7 cellular contexts compared by ENCODE assay signal in the genomic region with DNA sequence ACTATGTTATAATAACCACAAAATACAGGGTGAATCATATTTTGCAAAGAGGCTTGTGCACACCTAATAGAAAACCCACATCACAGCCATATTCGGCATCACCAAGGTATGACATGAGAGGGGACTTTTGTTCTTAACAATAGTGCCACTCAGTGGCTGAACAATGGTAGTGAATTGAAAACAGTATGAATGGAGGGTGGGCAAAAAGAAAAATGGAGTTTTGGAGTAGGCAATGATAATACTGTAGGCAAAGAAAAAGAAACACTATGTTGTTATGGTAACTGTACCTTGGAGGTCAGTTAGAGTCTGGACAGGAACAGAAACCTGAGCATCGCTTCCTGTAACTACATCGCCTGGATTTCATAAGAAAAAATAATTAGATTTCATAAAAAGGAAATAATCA.
DNase-seq lines count a peak whose midpoint lies in the region; ATAC-seq and TF ChIP-seq lines count a peak whose summit lies in the region.

No MANE protein-coding gene starts in this region.

- no peaks in the 10 kb centered on the region for H3K36me3 ChIP-seq in prostate gland

- intact Hi-C loops in prostate gland (cut with DNase I), result loop anchor here (5.0 to 10.0 kb wide), 3 partner anchors 199 to 631 kb away; a partner anchor contains a TSS

- H3K4me3 ChIP-seq in prostate gland, result no peak overlapping the region

- ATAC-seq in GM19463 (IDR thresholded peaks at IDR 0.05; ENCODE audit: unreplicated experiment), result peak; percentile 90
- peak; percentile 84 for ATAC-seq in HG03460 (IDR thresholded peaks at IDR 0.05; ENCODE audit: unreplicated experiment)

- TF ChIP-seq POLR2A in prostate gland (IDR thresholded peaks at IDR 0.05), result no peak

- H3K27me3 ChIP-seq in prostate gland (replicated peaks; ENCODE audit: insufficient read depth), result no peaks in the 10 kb centered on the region

- 56% methylated on average over 3 of the region's 3 CpGs for WGBS in prostate gland

- no peaks in the 10 kb centered on the region for H3K9me3 ChIP-seq in prostate gland

- TF ChIP-seq CTCF in prostate gland (IDR thresholded peaks at IDR 0.05), result peak in 3 of 4 experiments; percentile 35 to 61 (median 51)

- peak; percentile 65 for DNase-seq in EH (ENCODE audit: low read depth)
- peak; percentile 41 to 69 for DNase-seq in NOMO-1 (lab: John Stamatoyannopoulos, UW; ENCODE audit: unreplicated experiment in 2 of 2)
- DNase-seq in activated gamma-delta T cell treated with anti-CD3 and anti-CD28 coated beads, Interleukin-2, amount 50 U/mL, for 16 hours (ENCODE audit: low read depth), result peak; percentile 12
- DNase-seq in globus pallidus (ENCODE audit: low spot score), result peak; percentile 71
- peak; percentile 5 for DNase-seq in prostate gland (ENCODE audit: low spot score)

- H3K4me1 ChIP-seq in prostate gland (replicated peaks), result no peaks in the 10 kb centered on the region

- H3K27ac ChIP-seq in prostate gland, result no peak overlapping the region

Comparison
In these comparisons a context has a peak if more than half of its experiments do, and no peak if none do; other contexts are left out.
1. DNase-seq: peak in every context shown above with its lines; median percentile 71 in globus pallidus; 65 in EH; 55 in NOMO-1; 12 in activated gamma-delta T cell treated with anti-CD3 and anti-CD28 coated beads, Interleukin-2, amount 50 U/mL, for 16 hours; 5 in prostate gland.